Comparison of ENCODE assay signal across 27 cellular contexts in genomic region chr3:47688488-47688887, GRCh38.
DNase-seq lines count a peak whose midpoint lies in the region; ATAC-seq, FAIRE-seq and TF ChIP-seq lines count a peak whose summit lies in the region.
"Had no signal": no experiment of that assay in that cellular context is flagged by ENCODE, and none has a peak within 500 bp of the region (broad histone marks: within the 10 kb centered on the region; RNA-seq: fewer than 3 reads in every experiment).

No MANE protein-coding gene starts in this region.

- no peak overlapping the region for H3K4me3 ChIP-seq in GM23338
- H3K4me3 ChIP-seq in small intestine (ENCODE audit: low read depth in 1 of 2, low read length in 2 of 2): no peak overlapping the region
- H3K4me3 ChIP-seq in tibial artery: no peak overlapping the region
- H3K4me3 ChIP-seq in mucosa of descending colon: no peak overlapping the region
- no peak overlapping the region for H3K4me3 ChIP-seq in right cardiac atrium (ENCODE audit: low read length)
- H3K4me3 ChIP-seq: BLaER1, GM12878 had no signal

- H3K36me3 ChIP-seq in GM23338 (ENCODE audit: insufficient read depth): peaks cover 86% of the 10 kb centered on the region
- peaks cover 2 to 7% of the 10 kb centered on the region in 2 donors for H3K36me3 ChIP-seq in small intestine (ENCODE audit: control insufficient read depth in 2 of 2, insufficient read depth in 2 of 2, low read length in 2 of 2)
- H3K36me3 ChIP-seq in tibial artery: peaks cover 41 to 93% (median 50%) of the 10 kb centered on the region in 3 donors
- peaks cover 5% of the 10 kb centered on the region for H3K36me3 ChIP-seq in mucosa of descending colon (ENCODE audit: low read depth)

- peaks cover 11% of the 10 kb centered on the region; the same call in 1 of the 2 replicates for H4K20me1 ChIP-seq in GM23338 (replicated peaks; ENCODE audit: insufficient read depth)

- ATAC-seq in GM23338 (no peak), left colon (peak; percentile 63), GM18505 (IDR thresholded peaks at IDR 0.05; ENCODE audit: unreplicated experiment) (no peak), mucosa of descending colon (no peak), right cardiac atrium (no peak)
- ATAC-seq: GM12878 had no signal

- 46 to 70% (median 50%) methylated on average over 6 of the region's 6 CpGs for WGBS in small intestine, 3 donors
- 94% methylated on average over 6 of the region's 6 CpGs for WGBS in right cardiac atrium

- H3K9me3 ChIP-seq in small intestine (ENCODE audit: control insufficient read depth, low read depth) (no peaks in the 10 kb centered on the region), tibial artery (no peaks in the 10 kb centered on the region), mucosa of descending colon (no peaks in the 10 kb centered on the region), right cardiac atrium (ENCODE audit: control insufficient read depth, low read length) (no peaks in the 10 kb centered on the region)
- H3K9me3 ChIP-seq: BE2C, BLaER1 had no signal

- peaks cover 9% of the 10 kb centered on the region; the same call in 1 of the 2 replicates for H3F3A ChIP-seq in GM23338 (replicated peaks; ENCODE audit: low read depth)

- no peaks in the 10 kb centered on the region for H3K9me3 Mint-ChIP-seq in GM23338
- H3K9me3 Mint-ChIP-seq: CD4-positive, alpha-beta memory T cell; CD4-positive, CD25-positive, alpha-beta regulatory T cell; CD8-positive, alpha-beta memory T cell had no signal

- H3K27ac Mint-ChIP-seq in GM23338: no peak overlapping the region

- H3K4me1 ChIP-seq in GM23338 (ENCODE audit: insufficient read depth) (no peaks in the 10 kb centered on the region), small intestine (ENCODE audit: control insufficient read depth in 2 of 2, insufficient read depth in 1 of 2, low read depth in 1 of 2, low read length in 1 of 2) (peaks cover 0 to 3% of the 10 kb centered on the region in 2 donors), tibial artery (no peaks in the 10 kb centered on the region), mucosa of descending colon (ENCODE audit: low read depth) (no peaks in the 10 kb centered on the region), right cardiac atrium (ENCODE audit: control insufficient read depth, insufficient read depth, low read length) (no peaks in the 10 kb centered on the region)
- H3K4me1 ChIP-seq: BE2C, BLaER1 had no signal

- H2AFZ ChIP-seq in GM23338: no peak overlapping the region

- intact Hi-C loops in left colon (cut with DNase I, micrococcal nuclease) (no loop called here), tibial artery (cut with DNase I; ENCODE audit: low total_unique reads) (no loop called here), mucosa of descending colon (cut with DNase I, micrococcal nuclease) (no loop called here), right cardiac atrium (cut with DNase I) (no loop called here)

- DNase-seq in GM23338 (ENCODE audit: low spot score) (no peak), left colon (no peak), small intestine (peak; percentile 60), tibial artery (no peak), mucosa of descending colon (no peak), right cardiac atrium (no peak)
- DNase-seq: 8988T; ACHN; BE2C; C1 segment of cervical spinal cord; CD4-positive, alpha-beta memory T cell; CD4-positive, CD25-positive, alpha-beta regulatory T cell; CD8-positive, alpha-beta memory T cell; COR-L47; DMS 273 treated with DMSO at 0.1 percent for 48 hours; DMS153; DMS53; DMS79; DND-41; EL; GDM1 had no signal

- H3K4me1 Mint-ChIP-seq in GM23338: no peaks in the 10 kb centered on the region
- H3K4me1 Mint-ChIP-seq: CD14-positive monocyte; CD4-positive, alpha-beta memory T cell had no signal

- no peak for FAIRE-seq in small intestine (lab: Jason Lieb, UNC)
- FAIRE-seq: A204.1, GM12878, GM18507 had no signal

- H3K4me2 ChIP-seq in GM23338: no peak overlapping the region
- H3K4me2 ChIP-seq: BLaER1 had no signal

- H3K9me2 ChIP-seq in GM23338 (ENCODE audit: insufficient read depth): no peaks in the 10 kb centered on the region

- H3K27ac ChIP-seq in GM23338 (ENCODE audit: low read depth): 0 out of 2 replicates have a peak overlapping the region, but pooled peaks have one; percentile 15
- no peak overlapping the region for H3K27ac ChIP-seq in small intestine (ENCODE audit: low read depth in 1 of 2, low read length in 1 of 2)
- no peak overlapping the region for H3K27ac ChIP-seq in tibial artery
- no peak overlapping the region for H3K27ac ChIP-seq in right cardiac atrium (ENCODE audit: low read length)
- H3K27ac ChIP-seq: BLaER1 had no signal

- peaks cover 4% of the 10 kb centered on the region for H3K27me3 Mint-ChIP-seq in GM23338 (ENCODE audit: insufficient read depth, low read depth, poor library complexity)
- H3K27me3 Mint-ChIP-seq: CD4-positive, alpha-beta memory T cell; CD4-positive, CD25-positive, alpha-beta regulatory T cell; CD8-positive, alpha-beta memory T cell had no signal

- TF ChIP-seq CTCF in GM23338 (conservative IDR thresholded peaks at IDR 0.05; ENCODE audit: low read depth in 2 of 2) (no peak), tibial artery (IDR thresholded peaks at IDR 0.05) (no peak), mucosa of descending colon (IDR thresholded peaks at IDR 0.05) (no peak)

- H3K4me3 Mint-ChIP-seq in GM23338: no peak overlapping the region
- H3K4me3 Mint-ChIP-seq: CD14-positive monocyte; CD4-positive, alpha-beta memory T cell; CD4-positive, CD25-positive, alpha-beta regulatory T cell; CD8-positive, alpha-beta memory T cell had no signal

- TF ChIP-seq POLR2A in GM18505 (IDR thresholded peaks at IDR 0.05; ENCODE audit: borderline replicate concordance, extremely low read depth, insufficient read depth, insufficient read length): no peak

- H3K27me3 ChIP-seq in GM23338 (ENCODE audit: insufficient read depth) (no peaks in the 10 kb centered on the region), small intestine (ENCODE audit: control insufficient read depth in 2 of 2, insufficient read depth in 2 of 2, low read length in 2 of 2) (no peaks in the 10 kb centered on the region), tibial artery (no peaks in the 10 kb centered on the region), right cardiac atrium (ENCODE audit: control insufficient read depth, insufficient read depth) (no peaks in the 10 kb centered on the region)
- H3K27me3 ChIP-seq: BE2C, BLaER1 had no signal

- peaks cover 86% of the 10 kb centered on the region for H3K36me3 Mint-ChIP-seq in GM23338 (ENCODE audit: low read depth)

- peaks cover 38% of the 10 kb centered on the region for H3K79me2 ChIP-seq in GM23338 (replicated peaks; ENCODE audit: insufficient read depth)

TF ChIP-seq in GM23338, 12 proteins besides CTCF, POLR2A, EP300 and RAD21:
- no peak for TF ChIP-seq ZNF331 (CRISPR knock-in tag; IDR thresholded peaks at IDR 0.05; ENCODE audit: low read depth)
TF ChIP-seq in GM23338: peak in this region for 0.
